9 cellular contexts compared by ENCODE assay signal in genomic region chr7:16564909-16565426, GRCh38. TPM values are rescaled to one million over a fixed set of nuclear protein-coding genes. Genes with fewer than 3 reads are reported as not detected.
DNase-seq lines count a peak whose midpoint lies in the region; ATAC-seq, FAIRE-seq and TF ChIP-seq lines count a peak whose summit lies in the region.
"Had no signal": no experiment of that assay in that cellular context is flagged by ENCODE, and none has a peak within 500 bp of the region (broad histone marks: within the 10 kb centered on the region; RNA-seq: fewer than 3 reads in every experiment).

No MANE protein-coding gene starts in this region.

- no peaks in the 10 kb centered on the region for H3K79me2 ChIP-seq in GM12878 (ENCODE audit: control insufficient read depth, insufficient read depth, low read length)

- H3K27me3 ChIP-seq in GM12878 (replicated peaks in 1 of 2; ENCODE audit: control insufficient read depth in 2 of 2, insufficient read depth in 2 of 2, low read length in 1 of 2) (no peaks in the 10 kb centered on the region; a peak in 1 of 4 replicates), stomach (no peaks in the 10 kb centered on the region)

- H3K27me3 Mint-ChIP-seq in immature natural killer cell (ENCODE audit: low read depth in 3 of 3), result peaks cover 0 to 4% (median 2%) of the 10 kb centered on the region in 3 donors

- no peaks in the 10 kb centered on the region for H3K4me1 ChIP-seq in GM12878 (ENCODE audit: control insufficient read depth, insufficient read depth, low read length)
- peaks cover 0 to 20% (median 0%) of the 10 kb centered on the region in 4 donors for H3K4me1 ChIP-seq in stomach

- in situ Hi-C loops in GM12878 (cut with MboI), result loop anchor here (5.0 to 25.0 kb wide), 2 partner anchors 483 to 1253 kb away; no protein-coding TSS in a partner anchor

- SMC1A ChIA-PET in GM12878 (lab: Charles Lee; ENCODE audit: uncharacterized antibody, unreplicated experiment), result interaction anchor here (0.6 to 2.1 kb wide), 14 partner anchors 10 to 490 kb away, joined by 3 to 22 read pairs (median 3); no protein-coding TSS in a partner anchor

- peaks cover 16 to 22% of the 10 kb centered on the region in 2 donors for H3K4me1 Mint-ChIP-seq in immature natural killer cell

- H3K4me2 ChIP-seq in GM12878 (ENCODE audit: control insufficient read depth, insufficient read depth), result no peak overlapping the region

- TF ChIP-seq POLR2A in GM12878 (IDR thresholded peaks at IDR 0.05; ENCODE audit: low read depth, low read length), result no peak
- TF ChIP-seq POLR2A in stomach (IDR thresholded peaks at IDR 0.05), result no peak

- H4K20me1 ChIP-seq in GM12878 (ENCODE audit: control insufficient read depth, insufficient read depth), result no peaks in the 10 kb centered on the region

- TF ChIP-seq CTCF in GM12878 (IDR thresholded peaks at IDR 0.05 in 2 of 3, conservative IDR thresholded peaks at IDR 0.05 in 1 of 3; ENCODE audit: control insufficient read depth in 2 of 3, extremely low read depth in 1 of 3, insufficient read depth in 1 of 3, low read depth in 3 of 3, low read length in 3 of 3), result peak; percentile 58 to 64 (median 61); a peak in 5 of 6 replicates
- TF ChIP-seq CTCF in stomach (IDR thresholded peaks at IDR 0.05), result peak in 5 of 7 experiments; percentile 37 to 72 (median 60)

- CTCF ChIA-PET in GM12878 (lab: Yijun Ruan, JAX), result interaction anchor here (0.6 to 4.8 kb wide), 48 partner anchors 9 to 1865 kb away, joined by 3 to 81 read pairs (median 4); no protein-coding TSS in a partner anchor

- WGBS in GM12878 (ENCODE audit: insufficient coverage, insufficient replicate concordance, low lambda C conversion rate, missing lambda C conversion rate), result 12% methylated on average over 13 of the region's 13 CpGs
- 26 to 34% (median 32%) methylated on average over 13 of the region's 13 CpGs for WGBS in stomach, 5 donors

- H3K36me3 ChIP-seq in GM12878 (ENCODE audit: control insufficient read depth in 2 of 2, insufficient read depth in 2 of 2, low read length in 1 of 2), result no peaks in the 10 kb centered on the region
- H3K36me3 ChIP-seq in stomach, result no peaks in the 10 kb centered on the region

- no peak overlapping the region for H2AFZ ChIP-seq in GM12878 (ENCODE audit: control insufficient read depth, low read depth, low read length)

- no peaks in the 10 kb centered on the region for H3K36me3 Mint-ChIP-seq in immature natural killer cell

- no peaks in the 10 kb centered on the region for H3K9me3 ChIP-seq in GM12878 (replicated peaks; ENCODE audit: control insufficient read depth, insufficient read depth, low read length)
- H3K9me3 ChIP-seq in stomach, result no peaks in the 10 kb centered on the region

- peak; percentile 60 for ATAC-seq in HG03571 (IDR thresholded peaks at IDR 0.05; ENCODE audit: unreplicated experiment)
- peak; percentile 80 for ATAC-seq in GM12878

- TF ChIP-seq RAD21 in GM12878 (IDR thresholded peaks at IDR 0.05; ENCODE audit: insufficient read depth, low read depth, low read length), result peak; percentile 81

- no peaks in the 10 kb centered on the region for H3K9me3 Mint-ChIP-seq in immature natural killer cell

- no peak overlapping the region for H3K4me3 ChIP-seq in GM12878
- no peak overlapping the region for H3K4me3 ChIP-seq in stomach

- no peak overlapping the region for H3K9ac ChIP-seq in GM12878 (ENCODE audit: control insufficient read depth, insufficient read depth, low read length)

- POLR2A ChIA-PET in GM12878 (lab: Charles Lee), result interaction anchor here (0.7 kb wide), 1 partner anchor 185 kb away, joined by 3 read pairs; no protein-coding TSS in a partner anchor

- peak; percentile 80 for FAIRE-seq in GM12878 (lab: Jason Lieb, UNC)

- H3K4me3 Mint-ChIP-seq in immature natural killer cell, result peak overlapping the region in 2 of 5 donors; percentile 46 to 86

- no TSS peak for BruUV-seq in GM12878 (replicated peaks; lab: Mats Ljungman, UMichigan)

- peak overlapping the region in 2 of 6 donors; percentile 1 to 59 for H3K27ac Mint-ChIP-seq in immature natural killer cell

- DNase-seq in DMS 273 treated with DMSO at 0.1 percent for 48 hours (lab: John Stamatoyannopoulos, UW) (peak; percentile 47), GM19240 (ENCODE audit: insufficient read length, low spot score) (peak; percentile 23), NCI-H748 (lab: John Stamatoyannopoulos, UW; ENCODE audit: unreplicated experiment) (peak; percentile 80), GM12878 (ENCODE audit: low read depth, low spot score) (peak; percentile 8), immature natural killer cell (peak; percentile 27 to 50 (median 43)), stomach (no peak)
- no peak for DNase-seq in stimulated activated CD4-positive, alpha-beta T cell treated with anti-CD3 and anti-CD28 coated beads, Interleukin-2, amount 100 ng/mL, for 48 hours

- RAD21 ChIA-PET in GM12878 (lab: Charles Lee; ENCODE audit: unreplicated experiment), result interaction anchor here (0.7 to 2.2 kb wide), 13 partner anchors 12 to 1848 kb away, joined by 3 to 23 read pairs (median 4); no protein-coding TSS in a partner anchor

- TF ChIP-seq EP300 in GM12878 (IDR thresholded peaks at IDR 0.05; ENCODE audit: borderline replicate concordance in 1 of 2, control insufficient read depth in 1 of 2, low read depth in 2 of 2, low read length in 2 of 2), result no peak
- no peak for TF ChIP-seq EP300 in stomach (IDR thresholded peaks at IDR 0.05)

- H3K27ac ChIP-seq in GM12878 (ENCODE audit: control insufficient read depth, insufficient read depth), result no peak overlapping the region
- H3K27ac ChIP-seq in stomach, result no peak overlapping the region

- intact Hi-C loops in GM12878 (cut with micrococcal nuclease; ENCODE audit: unreplicated experiment), result loop anchor here (1.0 to 2.0 kb wide), 2 partner anchors 132 to 487 kb away; no protein-coding TSS in a partner anchor
- intact Hi-C loops in stomach (cut with DNase I; ENCODE audit: low total_unique reads), result loop anchor here (5.0 kb wide), 1 partner anchor 483 kb away; no protein-coding TSS in a partner anchor

TF ChIP-seq in GM12878, 131 proteins besides CTCF, POLR2A, EP300 and RAD21 (continues in another document):
- TF ChIP-seq SMC3 (IDR thresholded peaks at IDR 0.05; ENCODE audit: borderline replicate concordance, low read length) (peak; percentile 63), ZNF592 (IDR thresholded peaks at IDR 0.05) (0 out of 2 replicates have a peak, but pooled peaks have one; percentile 60)

RNA-seq across cellular contexts. Expression of gene LRRC72, which starts 38.3 kb away (rescaled TPM):
- total RNA-seq in GM12878 (2013; cell fraction: nucleolus; rRNA removed), result not detected in 2 replicates
- not detected in 2 replicates for total RNA-seq in GM12878 (2014; rRNA removed)
- total RNA-seq in GM12878 (2014; rRNA removed; fragmentation: Illumina TruSeq; extraction: Trizol), result not detected in 2 replicates
- not detected in 2 replicates for total RNA-seq in GM12878 (2021)
- polyA plus RNA-seq in GM12878 (2011; ENCODE audit: low read depth), result not detected
- not detected in 2 replicates for polyA plus RNA-seq in GM12878 (2011; rRNA removed)
- not detected in 2 replicates for polyA plus RNA-seq in GM12878 (2011; cell fraction: cytosol; rRNA removed)
- polyA plus RNA-seq in GM12878 (2011; cell fraction: nucleus; rRNA removed), result not detected in 2 replicates
- polyA plus RNA-seq in GM12878 (2012), result not detected in 2 replicates
- polyA plus RNA-seq in GM12878 (2014; fragmentation: Illumina TruSeq; extraction: Trizol), result not detected in 2 replicates
- not detected for polyA plus RNA-seq in GM12878 (2014; fragmentation: Nextera tagmentation; extraction: Ambion mirVana)
- polyA plus RNA-seq in GM12878 (2014; rRNA removed), result not detected in 2 replicates
- not detected for polyA plus RNA-seq in GM12878 (2016; fragmentation: Nextera tagmentation; extraction: Ambion mirVana)
- polyA minus RNA-seq in GM12878 (2011; rRNA and poly(A)+ RNA removed), result not detected in 2 replicates
- polyA minus RNA-seq in GM12878 (2011; cell fraction: cytosol; rRNA and poly(A)+ RNA removed), result not detected in 2 replicates
- not detected in 2 replicates for polyA minus RNA-seq in GM12878 (2011; cell fraction: nucleus; rRNA and poly(A)+ RNA removed)
- polyA plus RNA-seq in immature natural killer cell, result not detected
- total RNA-seq in stomach, result not detected
- not detected for polyA plus RNA-seq in stomach
- total RNA-seq: activated CD8-positive, alpha-beta memory T cell treated with anti-CD3 and anti-CD28 coated beads for 36 hours had no signal

Comparison
In these comparisons a context has a peak if more than half of its experiments do, and no peak if none do; other contexts are left out.
1. DNase-seq: peak in DMS 273 treated with DMSO at 0.1 percent for 48 hours (single experiment), GM19240 (single experiment), NCI-H748 (single experiment), GM12878 (single experiment) and immature natural killer cell (3 of 3); none in stomach (single experiment) and stimulated activated CD4-positive, alpha-beta T cell treated with anti-CD3 and anti-CD28 coated beads, Interleukin-2, amount 100 ng/mL, for 48 hours (0 of 2).